ENCODE assay signal across 1 cellular context in genomic region chr17:59483860-59484259, GRCh38.
TF ChIP-seq lines count a peak whose summit lies in the region.

No MANE protein-coding gene starts in this region.

TF ChIP-seq in H1, 55 proteins besides CTCF, POLR2A, EP300 and RAD21:
- TF ChIP-seq CEBPB (IDR thresholded peaks at IDR 0.05; ENCODE audit: low read depth, low read length) (no peak), YY1 (IDR thresholded peaks at IDR 0.05; ENCODE audit: low read depth, low read length) (no peak), POLR2AphosphoS5 (IDR thresholded peaks at IDR 0.05; ENCODE audit: low read depth, low read length) (no peak)
